22 cellular contexts compared by ENCODE assay signal in genomic region chr17:6343191-6343590, GRCh38.
"Had no signal": no experiment of that assay in that cellular context is flagged by ENCODE, and none has a peak within 500 bp of the region (broad histone marks: within the 10 kb centered on the region; RNA-seq: fewer than 3 reads in every experiment).

No MANE protein-coding gene starts in this region.

- H3K27me3 ChIP-seq: foreskin keratinocyte had no signal

- H3K4me2 ChIP-seq: hepatocyte had no signal

- H3K4me3 ChIP-seq: coronary artery, dorsolateral prefrontal cortex, gastroesophageal sphincter, heart left ventricle, hepatocyte, left lung, lower lobe of right lung had no signal

- H3K9me3 ChIP-seq: gastroesophageal sphincter, heart left ventricle, left lung, lower lobe of right lung had no signal

- H3K4me3 Mint-ChIP-seq: effector memory CD8-positive, alpha-beta T cell; endodermal cell; immature natural killer cell; naive thymus-derived CD4-positive, alpha-beta T cell had no signal

- H3K36me3 ChIP-seq: gastroesophageal sphincter, heart left ventricle, left lung, lower lobe of right lung had no signal

- H3K9me3 Mint-ChIP-seq: effector memory CD8-positive, alpha-beta T cell; endodermal cell had no signal

- ATAC-seq: effector memory CD8-positive, alpha-beta T cell; esophagus mucosa; foreskin keratinocyte; gastroesophageal sphincter; heart left ventricle; left cardiac atrium; left lung; left ventricle myocardium superior; lower lobe of right lung; naive thymus-derived CD4-positive, alpha-beta T cell had no signal

- DNase-seq: dermis blood vessel endothelial cell; dorsolateral prefrontal cortex; effector CD8-positive, alpha-beta T cell; effector memory CD8-positive, alpha-beta T cell; endodermal cell; erythroblast; foreskin keratinocyte; heart left ventricle; hypothalamus; immature natural killer cell; left cardiac atrium; left lung; left ventricle myocardium superior; lower lobe of right lung; mesenchymal stem cell; midbrain; naive thymus-derived CD4-positive, alpha-beta T cell had no signal

- H3K4me1 Mint-ChIP-seq: endodermal cell; immature natural killer cell; naive thymus-derived CD4-positive, alpha-beta T cell had no signal

- H3K79me2 ChIP-seq: hepatocyte had no signal

- H3K36me3 Mint-ChIP-seq: immature natural killer cell had no signal

- H3K27ac Mint-ChIP-seq: effector memory CD8-positive, alpha-beta T cell; endodermal cell; immature natural killer cell; naive thymus-derived CD4-positive, alpha-beta T cell had no signal

- H3K4me1 ChIP-seq: foreskin keratinocyte, gastroesophageal sphincter, heart left ventricle, left lung, lower lobe of right lung had no signal

- H2AFZ ChIP-seq: hepatocyte had no signal

- H3K27ac ChIP-seq: coronary artery, dorsolateral prefrontal cortex, epithelial cell of prostate, foreskin keratinocyte, gastroesophageal sphincter, heart left ventricle, hepatocyte, left lung, lower lobe of right lung had no signal
